Comparison of ENCODE assay signal across 9 cellular contexts in the genomic region with DNA sequence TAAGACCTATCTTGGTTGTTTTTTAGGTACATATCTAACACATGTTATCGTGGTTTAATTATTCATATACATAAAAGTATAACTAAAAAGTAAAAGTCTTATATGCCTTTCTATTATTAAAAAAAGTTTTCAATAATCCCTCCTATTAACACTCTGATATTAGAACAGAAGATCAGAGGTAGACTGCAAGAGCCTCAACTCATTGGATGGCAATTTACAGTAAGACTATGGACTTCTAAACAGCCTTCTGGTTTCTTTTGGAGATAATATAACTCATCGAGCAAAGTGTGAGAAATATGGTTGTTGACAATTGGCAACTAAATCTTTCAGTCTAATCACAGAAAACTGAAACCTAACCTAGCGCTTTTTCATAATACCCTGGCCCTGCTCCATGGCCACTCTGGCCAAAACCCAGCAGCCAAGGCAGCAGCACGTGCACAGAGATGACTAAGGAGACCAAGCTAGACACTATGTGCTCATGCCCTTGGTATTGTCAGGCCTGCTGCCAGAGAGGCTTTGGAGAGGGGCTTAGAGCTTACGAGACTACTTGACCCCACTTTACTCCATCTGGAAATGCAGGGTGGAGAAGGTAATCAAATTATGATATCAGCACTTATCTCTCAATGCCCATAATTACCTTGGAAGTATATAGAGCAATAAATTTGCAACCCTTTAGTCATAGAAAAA. TPM values are rescaled to one million over a fixed set of nuclear protein-coding genes. Genes with fewer than 3 reads are reported as not detected.
A peak's percentile ranks its signal among the peaks of the same experiment; 100 is the strongest.
DNase-seq lines count a peak whose midpoint lies in the region; ATAC-seq, FAIRE-seq and TF ChIP-seq lines count a peak whose summit lies in the region.
"Had no signal": no experiment of that assay in that cellular context is flagged by ENCODE, and none has a peak within 500 bp of the region (broad histone marks: within the 10 kb centered on the region; RNA-seq: fewer than 3 reads in every experiment).

No MANE protein-coding gene starts in this region.

- H3K27me3 ChIP-seq in right lobe of liver, result no peaks in the 10 kb centered on the region

- H3K27ac Mint-ChIP-seq in activated naive CD4-positive, alpha-beta T cell treated with anti-CD3 and anti-CD28 coated beads, Interleukin-2, amount 50 U/mL, for 72 hours, result no peak overlapping the region

- TF ChIP-seq POLR2A in right lobe of liver (IDR thresholded peaks at IDR 0.05), result no peak

- H3K36me3 ChIP-seq in right lobe of liver, result no peaks in the 10 kb centered on the region

- 26% methylated on average over 5 of the region's 5 CpGs for WGBS in right lobe of liver (ENCODE audit: insufficient coverage, low coverage, low lambda C conversion rate, missing lambda C conversion rate)

- no peak overlapping the region for H3K27ac ChIP-seq in right lobe of liver

- FAIRE-seq in A204.1 (lab: Jason Lieb, UNC), result peak; percentile 51

- H3K4me1 ChIP-seq in right lobe of liver, result no peaks in the 10 kb centered on the region

- peak; percentile 81 to 91 (median 87) for ATAC-seq in right lobe of liver
- no peak for ATAC-seq in activated naive CD4-positive, alpha-beta T cell treated with anti-CD3 and anti-CD28 coated beads, Interleukin-2, amount 50 U/mL, for 72 hours
- no peak for ATAC-seq in GM18907 (IDR thresholded peaks at IDR 0.05; ENCODE audit: unreplicated experiment)

- peaks cover 0 to 13% of the 10 kb centered on the region in 2 donors for H3K36me3 Mint-ChIP-seq in activated naive CD4-positive, alpha-beta T cell treated with anti-CD3 and anti-CD28 coated beads, Interleukin-2, amount 50 U/mL, for 72 hours

- intact Hi-C loops in right lobe of liver (cut with DNase I), result loop anchor here in 1 of 2 donors (10.0 kb wide), 1 partner anchor 100 kb away; no protein-coding TSS in a partner anchor

- no peak overlapping the region for H3K4me3 ChIP-seq in right lobe of liver

- no peaks in the 10 kb centered on the region for H3K9me3 Mint-ChIP-seq in activated naive CD4-positive, alpha-beta T cell treated with anti-CD3 and anti-CD28 coated beads, Interleukin-2, amount 50 U/mL, for 72 hours

- H3K9me3 ChIP-seq in right lobe of liver, result no peaks in the 10 kb centered on the region

- DNase-seq in NCI-H2029 treated with DMSO at 0.1 percent for 48 hours (lab: John Stamatoyannopoulos, UW), result peak; percentile 69
- DNase-seq in cerebellar cortex (ENCODE audit: low spot score), result peak; percentile 47
- DNase-seq in right lobe of liver, result peak; percentile 47 to 68 (median 59)
- DNase-seq in activated naive CD4-positive, alpha-beta T cell treated with anti-CD3 and anti-CD28 coated beads, Interleukin-2, amount 50 U/mL, for 72 hours (ENCODE audit: low spot score in 2 of 2), result no peak
- DNase-seq in SW480 (ENCODE audit: low spot score), result no peak
- no peak for DNase-seq in cerebellar nuclear complex (lab: John Stamatoyannopoulos, UW)
- DNase-seq: activated CD4-positive, alpha-beta T cell treated with anti-CD3 and anti-CD28 coated beads, Interleukin-2, amount 50 U/mL, for 48 hours had no signal

- no peak for TF ChIP-seq CTCF in right lobe of liver (IDR thresholded peaks at IDR 0.05)

RNA-seq across cellular contexts. Expression of gene EEF1AKMT1, which starts 40.6 kb away (rescaled TPM):
- 10 to 100 TPM in 1 of 6 experiments, 1 to 10 TPM in 5; 5.5 to 10.3 (median 6.3) TPM for total RNA-seq in right lobe of liver
- total RNA-seq in activated naive CD4-positive, alpha-beta T cell treated with anti-CD3 and anti-CD28 coated beads, Interleukin-2, amount 50 U/mL, for 72 hours, result 10 to 100 TPM in 1 of 2 donors, 1 to 10 TPM in 1; 8.5 to 19.1 TPM

Comparison
In these comparisons a context has a peak if more than half of its experiments do, and no peak if none do; other contexts are left out.
1. DNase-seq: peak in NCI-H2029 treated with DMSO at 0.1 percent for 48 hours (single experiment), cerebellar cortex (single experiment) and right lobe of liver (3 of 3); none in activated naive CD4-positive, alpha-beta T cell treated with anti-CD3 and anti-CD28 coated beads, Interleukin-2, amount 50 U/mL, for 72 hours (0 of 2), SW480 (single experiment) and cerebellar nuclear complex (0 of 2).
2. ATAC-seq: peak in right lobe of liver (4 of 4); none in activated naive CD4-positive, alpha-beta T cell treated with anti-CD3 and anti-CD28 coated beads, Interleukin-2, amount 50 U/mL, for 72 hours (0 of 2) and GM18907 (single experiment).